10 cellular contexts compared by ENCODE assay signal in the genomic region with DNA sequence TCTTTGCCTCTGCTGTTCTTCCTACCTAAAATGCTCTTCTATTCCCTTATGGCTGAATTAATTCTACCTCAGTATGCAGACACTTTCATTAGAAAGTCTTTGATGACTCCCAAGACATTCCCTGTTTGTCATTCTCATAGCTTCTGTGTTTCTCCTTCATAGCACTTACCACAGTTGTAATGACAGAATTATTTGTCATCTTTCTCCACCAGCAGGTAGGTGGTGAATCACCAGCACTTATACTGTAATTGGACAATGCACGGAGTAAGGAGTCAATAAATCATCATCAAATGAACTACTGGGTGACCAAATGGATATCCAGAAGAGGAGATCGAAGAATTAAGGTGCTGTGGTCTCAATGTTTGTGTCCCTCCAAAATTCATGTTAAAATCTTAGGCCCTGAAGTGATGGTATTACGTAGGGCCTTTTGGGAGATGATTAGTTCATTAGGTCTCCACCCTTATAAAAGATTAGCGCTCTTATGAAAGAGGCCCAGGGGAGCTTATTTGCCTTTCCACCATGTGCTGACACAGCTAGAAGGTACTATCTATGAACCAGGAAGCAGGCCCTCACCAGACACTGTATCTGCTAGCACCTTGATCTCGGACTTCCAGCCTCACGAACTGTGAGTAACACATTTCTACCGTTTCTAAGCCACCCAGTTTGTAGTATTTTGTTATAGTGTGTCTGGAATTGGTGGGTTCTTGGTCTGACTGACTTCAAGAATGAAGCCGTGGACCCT. TPM values are rescaled to one million over a fixed set of nuclear protein-coding genes. Genes with fewer than 3 reads are reported as not detected.
A peak's percentile ranks its signal among the peaks of the same experiment; 100 is the strongest.
DNase-seq lines count a peak whose midpoint lies in the region; ATAC-seq, FAIRE-seq and TF ChIP-seq lines count a peak whose summit lies in the region.
"Had no signal": no experiment of that assay in that cellular context is flagged by ENCODE, and none has a peak within 500 bp of the region (broad histone marks: within the 10 kb centered on the region; RNA-seq: fewer than 3 reads in every experiment).

No MANE protein-coding gene starts in this region.

- H3K36me3 ChIP-seq in H1 (ENCODE audit: control insufficient read depth in 2 of 4, insufficient read depth in 4 of 4, low read length in 3 of 4) = no peaks in the 10 kb centered on the region

- no peak overlapping the region for H3K27ac ChIP-seq in H1 (ENCODE audit: low read depth, low read length)

- peaks cover 7% of the 10 kb centered on the region; the same call in 1 of the 2 replicates for H3K23me2 ChIP-seq in H1 (ENCODE audit: low read depth, low read length)

- H2BK12ac ChIP-seq in H1 (ENCODE audit: low read depth, low read length) = no peak overlapping the region

- 0 out of 2 replicates have a peak, but pooled peaks cover 3% of the 10 kb centered on the region for H3K79me1 ChIP-seq in H1 (ENCODE audit: low read depth, low read length)

- no peak overlapping the region for H4K91ac ChIP-seq in H1 (replicated peaks; ENCODE audit: insufficient read length, low read length)

- no peaks in the 10 kb centered on the region for H3K9me3 Mint-ChIP-seq in activated CD4-positive, alpha-beta T cell treated with anti-CD3 and anti-CD28 coated beads for 36 hours (ENCODE audit: low read depth)
- peaks cover 0 to 1% of the 10 kb centered on the region in 2 donors for H3K9me3 Mint-ChIP-seq in stimulated activated naive B cell treated with anti-CD40 and anti-IgM and Interleukin-4, amounts not matched to agents 10 μg/mL and 1 μg/mL and 100 μg/mL, for 72 hours
- H3K9me3 Mint-ChIP-seq: memory B cell had no signal

- H2BK5ac ChIP-seq in H1 (ENCODE audit: low read depth, low read length) = no peak overlapping the region

- H2BK15ac ChIP-seq in H1 (ENCODE audit: low read length) = no peak overlapping the region

- H3K14ac ChIP-seq in H1 (ENCODE audit: insufficient read length) = no peak overlapping the region

- no peak overlapping the region; a peak in 1 of 4 replicates for H3K4me2 ChIP-seq in H1 (ENCODE audit: insufficient read depth in 1 of 2, low read depth in 2 of 2, low read length in 2 of 2)

- no peak overlapping the region for H3K23ac ChIP-seq in H1 (ENCODE audit: insufficient read length)

- H3K4me1 Mint-ChIP-seq in activated CD4-positive, alpha-beta T cell treated with anti-CD3 and anti-CD28 coated beads for 36 hours = peaks cover 59% of the 10 kb centered on the region
- peaks cover 48 to 62% of the 10 kb centered on the region in 2 donors for H3K4me1 Mint-ChIP-seq in stimulated activated naive B cell treated with anti-CD40 and anti-IgM and Interleukin-4, amounts not matched to agents 10 μg/mL and 1 μg/mL and 100 μg/mL, for 72 hours

- H2BK120ac ChIP-seq in H1 (replicated peaks; ENCODE audit: low read depth, low read length) = no peak overlapping the region

- CTCF ChIA-PET in activated CD4-positive, alpha-beta T cell treated with anti-CD3 and anti-CD28 coated beads for 36 hours (lab: Charles Lee) = interaction anchor here (0.5 to 2.8 kb wide), 5 partner anchors 32 to 296 kb away, joined by 3 to 10 read pairs (median 4); no protein-coding TSS in a partner anchor
- CTCF ChIA-PET in H1 (lab: Charles Lee; ENCODE audit: partially characterized antibody) = interaction anchor here (1.5 to 2.5 kb wide), 3 partner anchors 10 to 301 kb away, joined by 4 to 7 read pairs (median 6); no protein-coding TSS in a partner anchor

- H3K27me3 ChIP-seq in H1 (replicated peaks in 1 of 4; ENCODE audit: control insufficient read depth in 3 of 4, extremely low read depth in 1 of 4, insufficient read depth in 3 of 4, low read length in 3 of 4) = no peaks in the 10 kb centered on the region

- no peak for TF ChIP-seq RAD21 in H1 (IDR thresholded peaks at IDR 0.05 in 1 of 2, conservative IDR thresholded peaks at IDR 0.05 in 1 of 2; ENCODE audit: low read depth in 2 of 2, low read length in 2 of 2)

- no peak overlapping the region for H3K4me3 ChIP-seq in H1 (ENCODE audit: extremely low read depth in 1 of 4, insufficient read depth in 2 of 4, low read depth in 3 of 4, low read length in 4 of 4)

- TF ChIP-seq EP300 in H1 (IDR thresholded peaks at IDR 0.05; ENCODE audit: borderline replicate concordance in 1 of 2, low read depth in 2 of 2, low read length in 2 of 2) = no peak

- H2AFZ ChIP-seq in H1 (ENCODE audit: low read length) = 0 out of 2 replicates have a peak overlapping the region, but pooled peaks have one; percentile 22

- H3K9me3 ChIP-seq in H1 (ENCODE audit: insufficient read depth in 2 of 2, low read depth in 1 of 2, low read length in 1 of 2) = no peaks in the 10 kb centered on the region; a peak in 1 of 4 replicates

- ATAC-seq in activated CD4-positive, alpha-beta T cell treated with anti-CD3 and anti-CD28 coated beads for 36 hours = peak; percentile 5
- no peak for ATAC-seq in stimulated activated naive B cell treated with anti-CD40 and anti-IgM and Interleukin-4, amounts not matched to agents 10 μg/mL and 1 μg/mL and 100 μg/mL, for 72 hours (replicated peaks)
- ATAC-seq in HG02885 (IDR thresholded peaks at IDR 0.05; ENCODE audit: poor library complexity, unreplicated experiment) = no peak
- no peak for ATAC-seq in HG02610 (IDR thresholded peaks at IDR 0.05; ENCODE audit: unreplicated experiment)
- ATAC-seq in HG02759 (IDR thresholded peaks at IDR 0.05; ENCODE audit: unreplicated experiment) = no peak

- no peak overlapping the region for H2BK20ac ChIP-seq in H1 (ENCODE audit: low read length)

- no peak overlapping the region for H4K8ac ChIP-seq in H1 (ENCODE audit: extremely low read depth, insufficient read depth, low read length)

- H3K9ac ChIP-seq in H1 (replicated peaks in 1 of 4; ENCODE audit: extremely low read depth in 1 of 4, low read depth in 3 of 4, low read length in 3 of 4) = no peak overlapping the region

- POLR2A ChIA-PET in activated CD4-positive, alpha-beta T cell treated with anti-CD3 and anti-CD28 coated beads for 36 hours (lab: Charles Lee) = interaction anchor here (0.6 to 1.9 kb wide), 3 partner anchors 51 to 224 kb away, joined by 3 to 9 read pairs (median 6); no protein-coding TSS in a partner anchor
- POLR2A ChIA-PET in H1 (lab: Charles Lee; ENCODE audit: partially characterized antibody) = interaction anchor here (1.0 to 1.2 kb wide), 2 partner anchors 10 to 12 kb away, joined by 3 read pairs; no protein-coding TSS in a partner anchor

- no peak for TF ChIP-seq CTCF in H1 (IDR thresholded peaks at IDR 0.05; ENCODE audit: control extremely low read depth in 1 of 3, insufficient read depth in 1 of 3, low read depth in 1 of 3, low read length in 3 of 3)

- peak overlapping the region; percentile 92 for H3K27ac Mint-ChIP-seq in activated CD4-positive, alpha-beta T cell treated with anti-CD3 and anti-CD28 coated beads for 36 hours
- H3K27ac Mint-ChIP-seq in stimulated activated naive B cell treated with anti-CD40 and anti-IgM and Interleukin-4, amounts not matched to agents 10 μg/mL and 1 μg/mL and 100 μg/mL, for 72 hours = peak overlapping the region; percentile 98

- no peak for TF ChIP-seq POLR2A in H1 (IDR thresholded peaks at IDR 0.05; ENCODE audit: control extremely low read depth in 1 of 2, low read depth in 2 of 2, low read length in 2 of 2)

- H3K4ac ChIP-seq in H1 (replicated peaks; ENCODE audit: insufficient read length, low read depth, low read length) = no peak overlapping the region

- WGBS in H1 (ENCODE audit: extremely low coverage in 1 of 2, insufficient coverage in 1 of 2, insufficient read length in 1 of 2, insufficient replicate concordance in 2 of 2, low coverage in 1 of 2, low lambda C conversion rate in 2 of 2, missing lambda C conversion rate in 1 of 2), 2 experiments = 93% methylated on average over 8 of the region's 8 CpGs; no CpG with 5 or more reads in 1 of the 2 experiments

- H3K56ac ChIP-seq in H1 (replicated peaks; ENCODE audit: insufficient read length, low read depth, low read length) = no peak overlapping the region

- H4K5ac ChIP-seq in H1 (ENCODE audit: insufficient read length, low read depth, low read length) = no peak overlapping the region

- intact Hi-C loops in activated CD4-positive, alpha-beta T cell treated with anti-CD3 and anti-CD28 coated beads for 36 hours (cut with DNase I, micrococcal nuclease) = loop anchor here (2.0 to 5.0 kb wide), 3 partner anchors 121 to 361 kb away; no protein-coding TSS in a partner anchor

- H4K20me1 ChIP-seq in H1 (replicated peaks in 1 of 2; ENCODE audit: control insufficient read depth in 1 of 2, insufficient read depth in 2 of 2, low read length in 2 of 2) = peaks cover 7% of the 10 kb centered on the region in 2 experiments

- no peaks in the 10 kb centered on the region for H3K27me3 Mint-ChIP-seq in activated CD4-positive, alpha-beta T cell treated with anti-CD3 and anti-CD28 coated beads for 36 hours
- H3K27me3 Mint-ChIP-seq in stimulated activated naive B cell treated with anti-CD40 and anti-IgM and Interleukin-4, amounts not matched to agents 10 μg/mL and 1 μg/mL and 100 μg/mL, for 72 hours = no peaks in the 10 kb centered on the region
- H3K27me3 Mint-ChIP-seq: memory B cell had no signal

- peaks cover 31% of the 10 kb centered on the region for H3K36me3 Mint-ChIP-seq in activated CD4-positive, alpha-beta T cell treated with anti-CD3 and anti-CD28 coated beads for 36 hours (ENCODE audit: low read depth)
- peaks cover 21 to 32% of the 10 kb centered on the region in 2 donors for H3K36me3 Mint-ChIP-seq in stimulated activated naive B cell treated with anti-CD40 and anti-IgM and Interleukin-4, amounts not matched to agents 10 μg/mL and 1 μg/mL and 100 μg/mL, for 72 hours
- H3K36me3 Mint-ChIP-seq: memory B cell had no signal

- peaks cover 0 to 5% (median 0%) of the 10 kb centered on the region in 4 experiments; a peak in 2 of 7 replicates for H3K4me1 ChIP-seq in H1 (replicated peaks in 1 of 4; ENCODE audit: control insufficient read depth in 3 of 4, insufficient read depth in 4 of 4, low read length in 3 of 4)

- H3K18ac ChIP-seq in H1 (ENCODE audit: extremely low read depth, low read length) = no peak overlapping the region

- no peak for FAIRE-seq in H1 (lab: Jason Lieb, UNC)

- no peak overlapping the region for H2AK5ac ChIP-seq in H1 (ENCODE audit: low read depth, low read length)

- DNase-seq in activated CD4-positive, alpha-beta T cell treated with anti-CD3 and anti-CD28 coated beads for 36 hours = no peak
- no peak for DNase-seq in activated CD4-positive, alpha-beta T cell treated with anti-CD3 and anti-CD28 coated beads, Interleukin-2, amount 50 U/mL, for 1 hour
- DNase-seq in OCI-M1 (lab: John Stamatoyannopoulos, UW) (peak; percentile 37), H1 (ENCODE audit: low read depth in 1 of 2, low spot score in 2 of 2) (no peak)
- no peak for DNase-seq in stimulated activated naive B cell treated with anti-CD40 and anti-IgM and Interleukin-4, amounts not matched to agents 10 μg/mL and 1 μg/mL and 100 μg/mL, for 72 hours
- DNase-seq: AML-193 had no signal

- peaks cover 26% of the 10 kb centered on the region in 2 experiments for H3K79me2 ChIP-seq in H1 (ENCODE audit: control insufficient read depth in 1 of 2, insufficient read depth in 2 of 2, low read length in 2 of 2)

- peak overlapping the region; percentile 80 for H3K4me3 Mint-ChIP-seq in activated CD4-positive, alpha-beta T cell treated with anti-CD3 and anti-CD28 coated beads for 36 hours
- H3K4me3 Mint-ChIP-seq in stimulated activated naive B cell treated with anti-CD40 and anti-IgM and Interleukin-4, amounts not matched to agents 10 μg/mL and 1 μg/mL and 100 μg/mL, for 72 hours = peak overlapping the region in 1 of 2 donors; percentile 92

RNA-seq across cellular contexts. Expression of gene CCT8, which starts 2.4 kb away (rescaled TPM):
- 100 to 1,000 TPM; 465 to 572 TPM for total RNA-seq in activated CD4-positive, alpha-beta T cell treated with anti-CD3 and anti-CD28 coated beads for 36 hours
- 314 and 319 TPM in 2 replicates for total RNA-seq in H1 (2021; fragmentation: NEBNext Ultra II Directional; extraction: Animal tissue kit (Norgen Biotek cat#: 25700))
- polyA plus RNA-seq in H1 (2011; rRNA removed) = 90.5 and 151 TPM in 2 replicates
- 222 TPM for polyA plus RNA-seq in H1 (2011; cell fraction: cytosol; rRNA removed)
- polyA plus RNA-seq in H1 (2011; cell fraction: nucleus; rRNA removed) = 43.0 TPM
- 250 to 393 TPM (median 278 TPM) in 4 replicates for polyA plus RNA-seq in H1 (2012, experiment 1 of 2)
- polyA plus RNA-seq in H1 (2012, experiment 2 of 2) = 30.3 TPM
- polyA plus RNA-seq in H1 (2013, experiment 1 of 2) = 248 TPM
- polyA plus RNA-seq in H1 (2013, experiment 2 of 2) = 252 TPM
- 184 and 225 TPM in 2 replicates for polyA minus RNA-seq in H1 (2011; rRNA and poly(A)+ RNA removed)
- polyA minus RNA-seq in H1 (2011; cell fraction: cytosol; rRNA and poly(A)+ RNA removed) = 135 TPM
- 87.6 TPM for polyA minus RNA-seq in H1 (2011; cell fraction: nucleus; rRNA and poly(A)+ RNA removed)

RNA-seq across cellular contexts. Expression of gene USP16, which starts 51.4 kb away (rescaled TPM):
- 10 to 100 TPM; 41.1 to 41.7 TPM for total RNA-seq in activated CD4-positive, alpha-beta T cell treated with anti-CD3 and anti-CD28 coated beads for 36 hours
- 19.1 and 19.9 TPM in 2 replicates for total RNA-seq in H1 (2021; fragmentation: NEBNext Ultra II Directional; extraction: Animal tissue kit (Norgen Biotek cat#: 25700))
- polyA plus RNA-seq in H1 (2011; rRNA removed) = 1.8 and 3.4 TPM in 2 replicates
- polyA plus RNA-seq in H1 (2011; cell fraction: cytosol; rRNA removed) = 7.0 TPM
- 4.0 TPM for polyA plus RNA-seq in H1 (2011; cell fraction: nucleus; rRNA removed)
- 9.1 to 18.4 TPM (median 10.6 TPM) in 4 replicates for polyA plus RNA-seq in H1 (2012, experiment 1 of 2)
- polyA plus RNA-seq in H1 (2012, experiment 2 of 2) = 1.8 TPM
- 20.6 TPM for polyA plus RNA-seq in H1 (2013, experiment 1 of 2)
- 19.0 TPM for polyA plus RNA-seq in H1 (2013, experiment 2 of 2)
- polyA minus RNA-seq in H1 (2011; rRNA and poly(A)+ RNA removed) = 7.6 and 10.4 TPM in 2 replicates
- 6.2 TPM for polyA minus RNA-seq in H1 (2011; cell fraction: cytosol; rRNA and poly(A)+ RNA removed)
- 20.5 TPM for polyA minus RNA-seq in H1 (2011; cell fraction: nucleus; rRNA and poly(A)+ RNA removed)

RNA-seq across cellular contexts. Expression of gene MAP3K7CL, which starts 54.6 kb away (rescaled TPM):
- total RNA-seq in activated CD4-positive, alpha-beta T cell treated with anti-CD3 and anti-CD28 coated beads for 36 hours = 1 to 10 TPM; 4.9 to 5.6 TPM
- not detected in 2 replicates for total RNA-seq in H1 (2021; fragmentation: NEBNext Ultra II Directional; extraction: Animal tissue kit (Norgen Biotek cat#: 25700))
- polyA plus RNA-seq in H1 (2011; rRNA removed) = 0.08 TPM in 1 of 2 replicates, not detected in the other
- polyA plus RNA-seq in H1 (2011; cell fraction: cytosol; rRNA removed) = not detected
- polyA plus RNA-seq in H1 (2011; cell fraction: nucleus; rRNA removed) = 0.44 TPM
- polyA plus RNA-seq in H1 (2012, experiment 1 of 2) = not detected in 4 replicates
- not detected for polyA plus RNA-seq in H1 (2012, experiment 2 of 2)
- not detected for polyA plus RNA-seq in H1 (2013, experiment 1 of 2)
- not detected for polyA plus RNA-seq in H1 (2013, experiment 2 of 2)
- 0.85 TPM in 1 of 2 replicates, not detected in the other for polyA minus RNA-seq in H1 (2011; rRNA and poly(A)+ RNA removed)
- not detected for polyA minus RNA-seq in H1 (2011; cell fraction: cytosol; rRNA and poly(A)+ RNA removed)
- polyA minus RNA-seq in H1 (2011; cell fraction: nucleus; rRNA and poly(A)+ RNA removed) = not detected

RNA-seq across cellular contexts. Expression of gene RWDD2B, which starts 56.7 kb away (rescaled TPM):
- total RNA-seq in activated CD4-positive, alpha-beta T cell treated with anti-CD3 and anti-CD28 coated beads for 36 hours = 10 to 100 TPM; 17.8 to 18.3 TPM
- total RNA-seq in H1 (2021; fragmentation: NEBNext Ultra II Directional; extraction: Animal tissue kit (Norgen Biotek cat#: 25700)) = not detected in 2 replicates
- polyA plus RNA-seq in H1 (2011; rRNA removed) = 1.6 and 2.0 TPM in 2 replicates
- 3.1 TPM for polyA plus RNA-seq in H1 (2011; cell fraction: cytosol; rRNA removed)
- polyA plus RNA-seq in H1 (2011; cell fraction: nucleus; rRNA removed) = 1.7 TPM
- 2.5 to 3.0 TPM (median 2.9 TPM) in 4 replicates for polyA plus RNA-seq in H1 (2012, experiment 1 of 2)
- polyA plus RNA-seq in H1 (2012, experiment 2 of 2) = 0.84 TPM
- 2.1 TPM for polyA plus RNA-seq in H1 (2013, experiment 1 of 2)
- polyA plus RNA-seq in H1 (2013, experiment 2 of 2) = 2.5 TPM
- polyA minus RNA-seq in H1 (2011; rRNA and poly(A)+ RNA removed) = 1.9 and 2.6 TPM in 2 replicates
- polyA minus RNA-seq in H1 (2011; cell fraction: cytosol; rRNA and poly(A)+ RNA removed) = 1.0 TPM
- polyA minus RNA-seq in H1 (2011; cell fraction: nucleus; rRNA and poly(A)+ RNA removed) = 2.0 TPM
